9 cellular contexts compared by ENCODE assay signal in the genomic region with DNA sequence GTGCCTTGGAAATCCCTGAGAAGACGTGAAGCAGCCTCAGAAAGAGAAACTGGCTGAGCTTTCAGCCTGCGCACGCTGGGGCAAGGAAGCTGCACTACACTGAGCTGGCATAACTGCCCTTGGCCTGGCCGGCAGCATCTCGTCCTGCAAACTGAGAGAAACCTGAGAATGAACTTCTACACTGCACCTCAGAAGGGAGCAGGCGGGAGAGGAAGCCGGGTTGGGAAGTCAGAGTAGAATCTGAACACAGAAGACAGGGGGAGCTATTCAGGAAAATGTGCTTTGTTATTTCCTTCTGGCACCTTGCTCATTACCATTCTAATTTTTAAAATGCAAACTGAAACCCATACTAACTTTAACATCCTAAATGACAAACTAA.
DNase-seq lines count a peak whose midpoint lies in the region; ATAC-seq and TF ChIP-seq lines count a peak whose summit lies in the region.
"Had no signal": no experiment of that assay in that cellular context is flagged by ENCODE, and none has a peak within 500 bp of the region (broad histone marks: within the 10 kb centered on the region; RNA-seq: fewer than 3 reads in every experiment).

No MANE protein-coding gene starts in this region.

- no peaks in the 10 kb centered on the region for H3K9me3 ChIP-seq in Loucy (ENCODE audit: insufficient read depth, low read depth, low read length)
- no peaks in the 10 kb centered on the region for H3K9me3 ChIP-seq in skeletal muscle tissue (ENCODE audit: control insufficient read depth in 3 of 3, low read length in 3 of 3)

- H3K4me3 ChIP-seq in Loucy (ENCODE audit: low read length, poor library complexity, severe bottlenecking) (no peak overlapping the region), skeletal muscle tissue (ENCODE audit: low read length in 3 of 3) (peak overlapping the region; percentile 60 to 67 (median 66))

- peaks cover 5% of the 10 kb centered on the region; the same call in 1 of the 2 replicates for H3K79me2 ChIP-seq in Loucy (ENCODE audit: insufficient read depth, low read length)

- peak overlapping the region; percentile 65 for H3K27ac ChIP-seq in skeletal muscle tissue (ENCODE audit: low read depth, low read length)

- peak; percentile 49 for DNase-seq in Right ventricle myocardium superior
- DNase-seq in NCI-H146 (lab: John Stamatoyannopoulos, UW), result no peak
- DNase-seq in central memory CD4-positive, alpha-beta T cell, result no peak
- no peak for DNase-seq in GDM1 (lab: John Stamatoyannopoulos, UW)
- no peak for DNase-seq in SIG-M5 (lab: John Stamatoyannopoulos, UW)
- DNase-seq: activated naive CD4-positive, alpha-beta T cell treated with anti-CD3 and anti-CD28 coated beads, Interleukin-2, amount 10 ng/mL, durations not matched to agents 7 days and 5 days had no signal

- peak; percentile 49 for TF ChIP-seq CTCF in Loucy (conservative IDR thresholded peaks at IDR 0.05; ENCODE audit: low read length)

- H3K27me3 ChIP-seq in Loucy (ENCODE audit: insufficient read depth, low read length, poor library complexity, severe bottlenecking) (no peaks in the 10 kb centered on the region), skeletal muscle tissue (ENCODE audit: control insufficient read depth in 3 of 3, insufficient read depth in 3 of 3, low read length in 3 of 3) (no peaks in the 10 kb centered on the region)

- H3K36me3 ChIP-seq in Loucy (ENCODE audit: insufficient read depth, low read length) (no peaks in the 10 kb centered on the region), skeletal muscle tissue (ENCODE audit: control insufficient read depth in 3 of 3, insufficient read depth in 3 of 3, low read length in 3 of 3) (no peaks in the 10 kb centered on the region)

- H3F3A ChIP-seq in Loucy (ENCODE audit: low read depth), result no peaks in the 10 kb centered on the region

- no peak overlapping the region for H3K4me2 ChIP-seq in Loucy (ENCODE audit: low read depth, low read length, poor library complexity, severe bottlenecking)

- H3K4me1 ChIP-seq in Loucy (ENCODE audit: insufficient read depth, low read length, poor library complexity, severe bottlenecking) (peaks cover 16% of the 10 kb centered on the region), skeletal muscle tissue (ENCODE audit: control insufficient read depth in 3 of 3, insufficient read depth in 3 of 3, low read length in 3 of 3) (peaks cover 15 to 37% (median 32%) of the 10 kb centered on the region in 3 donors)

- H2AFZ ChIP-seq in Loucy (ENCODE audit: low read length), result 0 out of 2 replicates have a peak overlapping the region, but pooled peaks have one; percentile 37

- ATAC-seq in GM18520 (IDR thresholded peaks at IDR 0.05; ENCODE audit: unreplicated experiment) (peak; percentile 46), Right ventricle myocardium superior (ENCODE audit: poor library complexity) (peak; percentile 69)

- H3K9ac ChIP-seq in Loucy (ENCODE audit: low read depth, low read length, poor library complexity, severe bottlenecking), result no peak overlapping the region
- peak overlapping the region; percentile 44 to 76 (median 63) for H3K9ac ChIP-seq in skeletal muscle tissue (ENCODE audit: low read depth in 1 of 3, low read length in 3 of 3)

- no peaks in the 10 kb centered on the region for H4K20me1 ChIP-seq in Loucy (ENCODE audit: insufficient read depth, low read length, poor library complexity, severe bottlenecking)

- intact Hi-C loops in Right ventricle myocardium superior (cut with DNase I), result no loop called here

- H3K9me2 ChIP-seq in Loucy (replicated peaks; ENCODE audit: low read depth, low read length), result no peaks in the 10 kb centered on the region
